11 cellular contexts compared by ENCODE assay signal in the genomic region with DNA sequence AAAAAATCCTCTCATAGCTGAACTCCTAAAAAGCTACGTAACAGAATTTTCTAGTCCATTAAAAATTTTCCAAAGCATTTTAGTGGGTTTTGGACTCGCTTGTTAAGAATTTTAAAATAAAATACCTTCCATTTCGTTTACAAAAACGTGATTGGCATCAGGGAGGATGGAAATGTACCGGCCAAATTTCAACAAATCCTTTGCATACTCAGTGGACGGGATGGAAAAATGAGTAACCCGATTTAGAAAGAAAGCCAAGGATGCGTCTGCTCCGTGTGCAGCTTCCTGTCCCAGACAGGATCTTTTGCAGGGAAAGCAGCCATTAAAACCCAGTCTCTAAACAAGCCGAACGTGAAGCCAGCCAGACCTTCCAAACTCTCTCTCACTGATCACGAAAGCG. TPM values are rescaled to one million over a fixed set of nuclear protein-coding genes. Genes with fewer than 3 reads are reported as not detected.
DNase-seq lines count a peak whose midpoint lies in the region; ATAC-seq, FAIRE-seq and TF ChIP-seq lines count a peak whose summit lies in the region.
"Had no signal": no experiment of that assay in that cellular context is flagged by ENCODE, and none has a peak within 500 bp of the region (broad histone marks: within the 10 kb centered on the region; RNA-seq: fewer than 3 reads in every experiment).

No MANE protein-coding gene starts in this region.

- H3K79me2 ChIP-seq in astrocyte (ENCODE audit: insufficient read depth, low read length), result peaks cover 97% of the 10 kb centered on the region

- H3K9me3 Mint-ChIP-seq in astrocyte (ENCODE audit: unreplicated experiment), result no peaks in the 10 kb centered on the region
- H3K9me3 Mint-ChIP-seq in CD4-positive, alpha-beta memory T cell, result no peaks in the 10 kb centered on the region

- H3K4me1 Mint-ChIP-seq in astrocyte (ENCODE audit: low read depth, unreplicated experiment), result peaks cover 17% of the 10 kb centered on the region
- H3K4me1 Mint-ChIP-seq in CD4-positive, alpha-beta memory T cell, result peaks cover 9 to 38% (median 24%) of the 10 kb centered on the region in 4 donors

- no peak overlapping the region for H2AFZ ChIP-seq in astrocyte (ENCODE audit: low read depth, low read length)

- no peaks in the 10 kb centered on the region for H3K27me3 ChIP-seq in astrocyte (ENCODE audit: insufficient read depth, low read length)
- H3K27me3 ChIP-seq in skeletal muscle satellite cell (ENCODE audit: control insufficient read depth, insufficient read depth, low read length), result no peaks in the 10 kb centered on the region
- no peaks in the 10 kb centered on the region for H3K27me3 ChIP-seq in CD4-positive, alpha-beta memory T cell (ENCODE audit: insufficient read depth, low read length)
- H3K27me3 ChIP-seq: foreskin keratinocyte, SJCRH30 had no signal

- peaks cover 6% of the 10 kb centered on the region for H3K36me3 Mint-ChIP-seq in astrocyte (ENCODE audit: low read depth, unreplicated experiment)
- H3K36me3 Mint-ChIP-seq in CD4-positive, alpha-beta memory T cell, result peaks cover 0 to 5% of the 10 kb centered on the region in 2 donors

- H3K4me2 ChIP-seq in astrocyte (ENCODE audit: low read length) (peak overlapping the region; percentile 66), skeletal muscle satellite cell (ENCODE audit: low read length) (peak overlapping the region; percentile 83)

- intact Hi-C loops in CD4-positive, alpha-beta memory T cell (cut with micrococcal nuclease), result no loop called here

- H3K4me1 ChIP-seq in astrocyte (ENCODE audit: insufficient read depth, low read length) (peaks cover 33% of the 10 kb centered on the region), skeletal muscle satellite cell (ENCODE audit: control insufficient read depth, insufficient read depth, low read length) (peaks cover 39% of the 10 kb centered on the region)
- H3K4me1 ChIP-seq in CD4-positive, alpha-beta memory T cell (ENCODE audit: insufficient read depth, low read length), result peaks cover 7% of the 10 kb centered on the region
- H3K4me1 ChIP-seq: foreskin keratinocyte had no signal

- H3K36me3 ChIP-seq in astrocyte (ENCODE audit: insufficient read depth, low read length) (no peaks in the 10 kb centered on the region), skeletal muscle satellite cell (ENCODE audit: insufficient read depth, low read length) (peaks cover under 1% of the 10 kb centered on the region)
- H3K36me3 ChIP-seq in CD4-positive, alpha-beta memory T cell (ENCODE audit: insufficient read depth, low read length), result no peaks in the 10 kb centered on the region
- H3K36me3 ChIP-seq: SJCRH30 had no signal

- H3K4me3 ChIP-seq in astrocyte (ENCODE audit: insufficient read depth, low read depth, low read length) (peak overlapping the region; percentile 26), skeletal muscle satellite cell (ENCODE audit: low read length) (peak overlapping the region; percentile 57)
- H3K4me3 ChIP-seq in CD4-positive, alpha-beta memory T cell (ENCODE audit: low read length in 2 of 2), result no peak overlapping the region
- H3K4me3 ChIP-seq: SJCRH30 had no signal

- no peak overlapping the region for H3K4me3 Mint-ChIP-seq in astrocyte (ENCODE audit: unreplicated experiment)
- H3K4me3 Mint-ChIP-seq in CD4-positive, alpha-beta memory T cell, result no peak overlapping the region

- H3K9ac ChIP-seq in astrocyte (ENCODE audit: low read length) (peak overlapping the region; percentile 48), skeletal muscle satellite cell (ENCODE audit: low read depth, low read length) (peak overlapping the region; percentile 76)

- peak overlapping the region; percentile 47 for H3K27ac Mint-ChIP-seq in astrocyte (ENCODE audit: unreplicated experiment)
- H3K27ac Mint-ChIP-seq in CD4-positive, alpha-beta memory T cell, result no peak overlapping the region

- peak; percentile 70 for FAIRE-seq in astrocyte (lab: Jason Lieb, UNC)

- no peak for TF ChIP-seq CTCF in astrocyte (IDR thresholded peaks at IDR 0.05; ENCODE audit: insufficient read depth, low read depth, low read length)

- CTCF ChIA-PET in CD4-positive, alpha-beta memory T cell (lab: Charles Lee; ENCODE audit: partially characterized antibody), result no interaction called here

- ATAC-seq in GM19455 (IDR thresholded peaks at IDR 0.05; ENCODE audit: unreplicated experiment) (no peak), HG02870 (IDR thresholded peaks at IDR 0.05; ENCODE audit: unreplicated experiment) (no peak)
- ATAC-seq: foreskin keratinocyte had no signal

- POLR2A ChIA-PET in CD4-positive, alpha-beta memory T cell (lab: Charles Lee; ENCODE audit: partially characterized antibody), result no interaction called here

- H3K27ac ChIP-seq in astrocyte (ENCODE audit: low read depth, low read length), result peak overlapping the region; percentile 51
- no peak overlapping the region for H3K27ac ChIP-seq in CD4-positive, alpha-beta memory T cell (ENCODE audit: low read depth, low read length)
- H3K27ac ChIP-seq: foreskin keratinocyte, SJCRH30 had no signal

- H4K20me1 ChIP-seq in astrocyte (ENCODE audit: insufficient read depth, low read length), result peaks cover 79% of the 10 kb centered on the region

- H3K27me3 Mint-ChIP-seq in astrocyte (ENCODE audit: low read depth, unreplicated experiment), result no peaks in the 10 kb centered on the region
- no peaks in the 10 kb centered on the region for H3K27me3 Mint-ChIP-seq in CD4-positive, alpha-beta memory T cell

- H3K9me3 ChIP-seq in astrocyte (ENCODE audit: insufficient read depth, low read depth, low read length) (no peaks in the 10 kb centered on the region), skeletal muscle satellite cell (replicated peaks; ENCODE audit: low read length) (no peaks in the 10 kb centered on the region)
- no peaks in the 10 kb centered on the region for H3K9me3 ChIP-seq in CD4-positive, alpha-beta memory T cell (ENCODE audit: control insufficient read depth in 1 of 2, low read length in 2 of 2)
- H3K9me3 ChIP-seq: SJCRH30 had no signal

- DNase-seq in Daoy (ENCODE audit: low read depth) (peak; percentile 28), astrocyte (ENCODE audit: low read depth) (peak; percentile 76), hepatic stellate cell (ENCODE audit: low spot score) (peak; percentile 75), H4 (ENCODE audit: low spot score) (no peak)
- DNase-seq in CD4-positive, alpha-beta memory T cell, result no peak
- DNase-seq: foreskin keratinocyte, retina, SJCRH30 had no signal

RNA-seq across cellular contexts. Expression of gene TMEM184B, which starts 15.6 kb away (rescaled TPM):
- 9.7 and 12.8 TPM in 2 replicates for total RNA-seq in Daoy (2014; rRNA removed; shearing (Covaris generic))
- total RNA-seq in astrocyte, result 109 and 114 TPM in 2 replicates
- total RNA-seq in skeletal muscle satellite cell (2012; rRNA removed), result 33.0 and 43.7 TPM in 2 replicates
- total RNA-seq in CD4-positive, alpha-beta memory T cell, result 10 to 100 TPM; 35.7 to 36.6 TPM
- polyA plus RNA-seq in CD4-positive, alpha-beta memory T cell, result 10 to 100 TPM in 1 of 2 donors, 1 to 10 TPM in 1; 9.0 to 23.8 TPM
- total RNA-seq in H4 (2014; rRNA removed; shearing (Covaris generic)), result 46.6 and 62.1 TPM in 2 replicates

RNA-seq across cellular contexts. Expression of gene MAFF, which starts 55.4 kb away (rescaled TPM):
- 42.0 and 54.1 TPM in 2 replicates for total RNA-seq in Daoy (2014; rRNA removed; shearing (Covaris generic))
- total RNA-seq in astrocyte, result 12.0 and 18.2 TPM in 2 replicates
- total RNA-seq in skeletal muscle satellite cell (2012; rRNA removed), result 29.7 and 36.9 TPM in 2 replicates
- 1 to 10 TPM; 6.8 TPM for total RNA-seq in CD4-positive, alpha-beta memory T cell
- 1 to 10 TPM; 3.3 to 3.5 TPM for polyA plus RNA-seq in CD4-positive, alpha-beta memory T cell
- 3.9 and 7.4 TPM in 2 replicates for total RNA-seq in H4 (2014; rRNA removed; shearing (Covaris generic))

Comparison
In these comparisons a context has a peak if more than half of its experiments do, and no peak if none do; other contexts are left out.
1. DNase-seq: peak in Daoy (single experiment), astrocyte (single experiment) and hepatic stellate cell (single experiment); none in CD4-positive, alpha-beta memory T cell (0 of 5) and H4 (single experiment).
2. H3K4me3 ChIP-seq: peak in astrocyte (single experiment) and skeletal muscle satellite cell (single experiment); none in CD4-positive, alpha-beta memory T cell (0 of 2).